25 cellular contexts compared by ENCODE assay signal in genomic region chr2:9192712-9193111, GRCh38. TPM values are rescaled to one million over a fixed set of nuclear protein-coding genes. Genes with fewer than 3 reads are reported as not detected.
DNase-seq lines count a peak whose midpoint lies in the region; ATAC-seq and TF ChIP-seq lines count a peak whose summit lies in the region.
"Had no signal": no experiment of that assay in that cellular context is flagged by ENCODE, and none has a peak within 500 bp of the region (broad histone marks: within the 10 kb centered on the region; RNA-seq: fewer than 3 reads in every experiment).

No MANE protein-coding gene starts in this region.

- H3K4me1 Mint-ChIP-seq in natural killer cell treated with Interleukin-12 subunit alpha and Interleukin-12 subunit beta and Interleukin-15 and Interleukin-18, amount 100 ng/mL, for 72 hours (ENCODE audit: low read depth in 2 of 2): no peaks in the 10 kb centered on the region
- no peaks in the 10 kb centered on the region for H3K4me1 Mint-ChIP-seq in natural killer cell
- H3K4me1 Mint-ChIP-seq in activated naive CD4-positive, alpha-beta T cell treated with anti-CD3 and anti-CD28 coated beads for 36 hours (ENCODE audit: low read depth): no peaks in the 10 kb centered on the region
- H3K4me1 Mint-ChIP-seq: activated naive CD8-positive, alpha-beta T cell treated with anti-CD3 and anti-CD28 coated beads, Interleukin-2, amount 50 U/mL, for 24 hours had no signal

- 94 to 100% methylated on average over 1 to 2 of the region's 3 CpGs for WGBS in gastroesophageal sphincter (ENCODE audit: low coverage in 1 of 2), 2 donors

- H3K4me3 ChIP-seq in gastroesophageal sphincter: no peak overlapping the region
- no peak overlapping the region for H3K4me3 ChIP-seq in subcutaneous abdominal adipose tissue (ENCODE audit: low read depth in 1 of 5, low read length in 5 of 5)
- H3K4me3 ChIP-seq: esophagus squamous epithelium, GM23338, lower lobe of right lung had no signal

- no peaks in the 10 kb centered on the region for H3K36me3 ChIP-seq in gastroesophageal sphincter
- H3K36me3 ChIP-seq in subcutaneous abdominal adipose tissue (ENCODE audit: control insufficient read depth in 5 of 5, insufficient read depth in 5 of 5, low read length in 5 of 5): no peaks in the 10 kb centered on the region
- H3K36me3 ChIP-seq: brain microvascular endothelial cell, esophagus squamous epithelium, lower lobe of right lung had no signal

- peaks cover 9 to 13% of the 10 kb centered on the region in 2 donors for H3K27me3 Mint-ChIP-seq in natural killer cell treated with Interleukin-12 subunit alpha and Interleukin-12 subunit beta and Interleukin-15 and Interleukin-18, amount 100 ng/mL, for 72 hours
- peaks cover 0 to 10% of the 10 kb centered on the region in 2 donors for H3K27me3 Mint-ChIP-seq in natural killer cell (ENCODE audit: low read depth in 2 of 2)
- peaks cover 10% of the 10 kb centered on the region for H3K27me3 Mint-ChIP-seq in activated naive CD4-positive, alpha-beta T cell treated with anti-CD3 and anti-CD28 coated beads for 36 hours (ENCODE audit: low read depth)
- H3K27me3 Mint-ChIP-seq: type B pancreatic cell had no signal

- no peak overlapping the region for H3K4me3 Mint-ChIP-seq in natural killer cell treated with Interleukin-12 subunit alpha and Interleukin-12 subunit beta and Interleukin-15 and Interleukin-18, amount 100 ng/mL, for 72 hours
- H3K4me3 Mint-ChIP-seq in natural killer cell: no peak overlapping the region
- no peak overlapping the region for H3K4me3 Mint-ChIP-seq in activated naive CD4-positive, alpha-beta T cell treated with anti-CD3 and anti-CD28 coated beads for 36 hours
- H3K4me3 Mint-ChIP-seq: activated CD8-positive, alpha-beta T cell treated with anti-CD3 and anti-CD28 coated beads for 36 hours; activated naive CD8-positive, alpha-beta T cell treated with anti-CD3 and anti-CD28 coated beads, Interleukin-2, amount 50 U/mL, for 24 hours; GM23338; stimulated activated naive B cell treated with anti-CD40 and anti-IgM and Interleukin-4, amounts not matched to agents 10 μg/mL and 1 μg/mL and 100 μg/mL, for 72 hours; T-helper 1 cell treated with Interleukin-12 subunit alpha and Interleukin-12 subunit beta and Interleukin-4 antibody, amounts not matched to agents 30 μg/mL and 1 μg/mL, for 36 hours; type B pancreatic cell had no signal

- H3K4me1 ChIP-seq in gastroesophageal sphincter (peaks cover 0 to 43% (median 11%) of the 10 kb centered on the region in 3 donors), subcutaneous abdominal adipose tissue (ENCODE audit: control insufficient read depth in 5 of 5, insufficient read depth in 5 of 5, low read length in 5 of 5) (peaks cover 12 to 48% (median 27%) of the 10 kb centered on the region in 5 donors)

- TF ChIP-seq CTCF in natural killer cell (IDR thresholded peaks at IDR 0.05): no peak
- TF ChIP-seq CTCF in gastroesophageal sphincter (IDR thresholded peaks at IDR 0.05): no peak

- intact Hi-C loops in natural killer cell (cut with micrococcal nuclease): no loop called here
- intact Hi-C loops in activated naive CD4-positive, alpha-beta T cell treated with anti-CD3 and anti-CD28 coated beads for 36 hours (cut with micrococcal nuclease): no loop called here

- no peaks in the 10 kb centered on the region for H3K9me3 ChIP-seq in gastroesophageal sphincter
- no peaks in the 10 kb centered on the region for H3K9me3 ChIP-seq in subcutaneous abdominal adipose tissue (ENCODE audit: control insufficient read depth in 5 of 5, low read length in 5 of 5)
- H3K9me3 ChIP-seq: esophagus squamous epithelium, lower lobe of right lung had no signal

- TF ChIP-seq EP300 in gastroesophageal sphincter (IDR thresholded peaks at IDR 0.05): no peak

- no peaks in the 10 kb centered on the region for H3K27me3 ChIP-seq in gastroesophageal sphincter
- no peaks in the 10 kb centered on the region for H3K27me3 ChIP-seq in subcutaneous abdominal adipose tissue (ENCODE audit: control insufficient read depth in 5 of 5, insufficient read depth in 4 of 5, low read length in 5 of 5)
- H3K27me3 ChIP-seq: brain microvascular endothelial cell, esophagus squamous epithelium had no signal

- no peaks in the 10 kb centered on the region for H3K36me3 Mint-ChIP-seq in natural killer cell treated with Interleukin-12 subunit alpha and Interleukin-12 subunit beta and Interleukin-15 and Interleukin-18, amount 100 ng/mL, for 72 hours
- no peaks in the 10 kb centered on the region for H3K36me3 Mint-ChIP-seq in natural killer cell
- H3K36me3 Mint-ChIP-seq in activated naive CD4-positive, alpha-beta T cell treated with anti-CD3 and anti-CD28 coated beads for 36 hours (ENCODE audit: low read depth): no peaks in the 10 kb centered on the region
- H3K36me3 Mint-ChIP-seq: stimulated activated naive B cell treated with anti-CD40 and anti-IgM and Interleukin-4, amounts not matched to agents 10 μg/mL and 1 μg/mL and 100 μg/mL, for 72 hours; type B pancreatic cell had no signal

- no peak overlapping the region for H3K27ac Mint-ChIP-seq in natural killer cell treated with Interleukin-12 subunit alpha and Interleukin-12 subunit beta and Interleukin-15 and Interleukin-18, amount 100 ng/mL, for 72 hours
- no peak overlapping the region for H3K27ac Mint-ChIP-seq in natural killer cell
- H3K27ac Mint-ChIP-seq in activated naive CD4-positive, alpha-beta T cell treated with anti-CD3 and anti-CD28 coated beads for 36 hours: no peak overlapping the region
- H3K27ac Mint-ChIP-seq: activated CD8-positive, alpha-beta T cell treated with anti-CD3 and anti-CD28 coated beads for 36 hours; activated naive CD8-positive, alpha-beta T cell treated with anti-CD3 and anti-CD28 coated beads, Interleukin-2, amount 50 U/mL, for 24 hours; GM23338; stimulated activated naive B cell treated with anti-CD40 and anti-IgM and Interleukin-4, amounts not matched to agents 10 μg/mL and 1 μg/mL and 100 μg/mL, for 72 hours; T-helper 1 cell treated with Interleukin-12 subunit alpha and Interleukin-12 subunit beta and Interleukin-4 antibody, amounts not matched to agents 30 μg/mL and 1 μg/mL, for 36 hours; type B pancreatic cell had no signal

- no peak for DNase-seq in natural killer cell treated with Interleukin-12 subunit alpha and Interleukin-12 subunit beta and Interleukin-15 and Interleukin-18, amount 100 ng/mL, for 72 hours (ENCODE audit: low spot score)
- DNase-seq in natural killer cell (no peak), NCI-H2081 (lab: John Stamatoyannopoulos, UW) (no peak), NCI-H510A (lab: John Stamatoyannopoulos, UW) (no peak), NCI-H1417 treated with DMSO at 0.1 percent for 48 hours (lab: John Stamatoyannopoulos, UW) (no peak)
- DNase-seq in activated naive CD4-positive, alpha-beta T cell treated with anti-CD3 and anti-CD28 coated beads for 36 hours: no peak
- DNase-seq: activated CD4-positive, CD25-positive, alpha-beta regulatory T cell treated with anti-CD3 and anti-CD28 coated beads, Interleukin-2, amount 50 U/mL, for 72 hours; activated CD8-positive, alpha-beta T cell treated with anti-CD3 and anti-CD28 coated beads for 36 hours; activated effector memory CD4-positive, alpha-beta T cell treated with Interleukin-2 at 50 U/mL for 16 hours; activated naive CD8-positive, alpha-beta T cell treated with anti-CD3 and anti-CD28 coated beads, Interleukin-2, amount 50 U/mL, for 24 hours; brain microvascular endothelial cell; C1 segment of cervical spinal cord; Calu3; esophagus squamous epithelium; Kasumi-1; lower lobe of right lung; NCI-H1930; NCI-H748 treated with DMSO at 0.1 percent for 48 hours; stimulated activated CD4-positive, alpha-beta T cell treated with anti-CD3 and anti-CD28 coated beads, Interleukin-4, amount 100 ng/mL, for 24 hours; stimulated activated naive B cell treated with anti-CD40 and anti-IgM and Interleukin-4, amounts not matched to agents 10 μg/mL and 1 μg/mL and 100 μg/mL, for 72 hours had no signal

- peak; percentile 34 to 52 for ATAC-seq in natural killer cell treated with Interleukin-12 subunit alpha and Interleukin-12 subunit beta and Interleukin-15 and Interleukin-18, amount 100 ng/mL, for 72 hours
- ATAC-seq in natural killer cell: no peak
- no peak for ATAC-seq in gastroesophageal sphincter
- ATAC-seq: activated CD8-positive, alpha-beta T cell treated with anti-CD3 and anti-CD28 coated beads for 36 hours; activated naive CD8-positive, alpha-beta T cell treated with anti-CD3 and anti-CD28 coated beads, Interleukin-2, amount 50 U/mL, for 24 hours; lower lobe of right lung had no signal

- CTCF ChIA-PET in activated naive CD4-positive, alpha-beta T cell treated with anti-CD3 and anti-CD28 coated beads for 36 hours (lab: Charles Lee): no interaction called here

- H3K27ac ChIP-seq in gastroesophageal sphincter (peak overlapping the region in 3 of 4 donors; percentile 72 to 82 (median 79)), subcutaneous abdominal adipose tissue (ENCODE audit: low read depth, low read length) (peak overlapping the region; percentile 98)

- no peak overlapping the region for H3K9ac ChIP-seq in subcutaneous abdominal adipose tissue (ENCODE audit: low read length in 5 of 5)

- H3K9me3 Mint-ChIP-seq in natural killer cell treated with Interleukin-12 subunit alpha and Interleukin-12 subunit beta and Interleukin-15 and Interleukin-18, amount 100 ng/mL, for 72 hours: no peaks in the 10 kb centered on the region
- no peaks in the 10 kb centered on the region for H3K9me3 Mint-ChIP-seq in natural killer cell
- no peaks in the 10 kb centered on the region for H3K9me3 Mint-ChIP-seq in activated naive CD4-positive, alpha-beta T cell treated with anti-CD3 and anti-CD28 coated beads for 36 hours
- H3K9me3 Mint-ChIP-seq: activated CD8-positive, alpha-beta T cell treated with anti-CD3 and anti-CD28 coated beads for 36 hours; activated naive CD8-positive, alpha-beta T cell treated with anti-CD3 and anti-CD28 coated beads, Interleukin-2, amount 50 U/mL, for 24 hours; GM23338; T-helper 1 cell treated with Interleukin-12 subunit alpha and Interleukin-12 subunit beta and Interleukin-4 antibody, amounts not matched to agents 30 μg/mL and 1 μg/mL, for 36 hours; type B pancreatic cell had no signal

- TF ChIP-seq POLR2A in gastroesophageal sphincter (IDR thresholded peaks at IDR 0.05): no peak

RNA-seq across cellular contexts. Expression of gene ASAP2, which starts 13.9 kb away (rescaled TPM):
- total RNA-seq in natural killer cell treated with Interleukin-12 subunit alpha and Interleukin-12 subunit beta and Interleukin-15 and Interleukin-18, amount 100 ng/mL, for 72 hours: not detected
- 1 to 10 TPM in 1 of 3 donors, under 1 TPM in 2; 0.20 to 1.8 (median 0.60) TPM for total RNA-seq in natural killer cell
- 10 to 100 TPM; 18.3 to 31.4 (median 26.2) TPM for total RNA-seq in gastroesophageal sphincter
- under 1 TPM; 0.14 to 0.15 TPM for total RNA-seq in activated naive CD4-positive, alpha-beta T cell treated with anti-CD3 and anti-CD28 coated beads for 36 hours
- total RNA-seq: activated CD8-positive, alpha-beta T cell treated with anti-CD3 and anti-CD28 coated beads for 36 hours had no signal

Comparison
In these comparisons a context has a peak if more than half of its experiments do, and no peak if none do; other contexts are left out.
1. ATAC-seq: peak in natural killer cell treated with Interleukin-12 subunit alpha and Interleukin-12 subunit beta and Interleukin-15 and Interleukin-18, amount 100 ng/mL, for 72 hours (2 of 2); none in natural killer cell (0 of 3) and gastroesophageal sphincter (single experiment).
2. RNA of gene ASAP2, which starts 13.9 kb away (total RNA-seq): 18.3 to 31.4 TPM in gastroesophageal sphincter; 0.20 to 1.8 TPM in natural killer cell, 0.14 to 0.15 TPM in activated naive CD4-positive, alpha-beta T cell treated with anti-CD3 and anti-CD28 coated beads for 36 hours and not detected in natural killer cell treated with Interleukin-12 subunit alpha and Interleukin-12 subunit beta and Interleukin-15 and Interleukin-18, amount 100 ng/mL, for 72 hours; every median in the first group is over 4 times any median in the second.